Comparison of ENCODE assay signal across 31 cellular contexts in genomic region chr16:3485821-3486505, GRCh38. TPM values are rescaled to one million over a fixed set of nuclear protein-coding genes. Genes with fewer than 3 reads are reported as not detected.
DNase-seq lines count a peak whose midpoint lies in the region; ATAC-seq and TF ChIP-seq lines count a peak whose summit lies in the region.
"Had no signal": no experiment of that assay in that cellular context is flagged by ENCODE, and none has a peak within 500 bp of the region (broad histone marks: within the 10 kb centered on the region; RNA-seq: fewer than 3 reads in every experiment).

No MANE protein-coding gene starts in this region.

- no peak overlapping the region for H3K4me2 ChIP-seq in GM23338
- H3K4me2 ChIP-seq: PC-9 had no signal

- H3K9me2 ChIP-seq in GM23338 (ENCODE audit: insufficient read depth): no peaks in the 10 kb centered on the region

- peaks cover 12% of the 10 kb centered on the region for H3K27me3 Mint-ChIP-seq in GM23338 (ENCODE audit: insufficient read depth, low read depth, poor library complexity)
- H3K27me3 Mint-ChIP-seq in naive thymus-derived CD4-positive, alpha-beta T cell: no peaks in the 10 kb centered on the region
- H3K27me3 Mint-ChIP-seq: CD4-positive, alpha-beta T cell; T-cell had no signal

- POLR2A ChIA-PET in naive thymus-derived CD4-positive, alpha-beta T cell (lab: Charles Lee): no interaction called here

- H3K27ac ChIP-seq in GM23338 (ENCODE audit: low read depth) (no peak overlapping the region), caudate nucleus (ENCODE audit: low read depth, low read length) (peak overlapping the region; percentile 54), ascending aorta (no peak overlapping the region)
- H3K27ac ChIP-seq in naive thymus-derived CD4-positive, alpha-beta T cell (ENCODE audit: low read depth, low read length): no peak overlapping the region
- H3K27ac ChIP-seq: brain microvascular endothelial cell, coronary artery, gastroesophageal sphincter, lower lobe of right lung, PC-9, upper lobe of right lung had no signal

- intact Hi-C loops in naive thymus-derived CD4-positive, alpha-beta T cell (cut with micrococcal nuclease): no loop called here
- intact Hi-C loops in ascending aorta (cut with DNase I): no loop called here

- H3K27me3 ChIP-seq in GM23338 (ENCODE audit: insufficient read depth): no peaks in the 10 kb centered on the region
- no peaks in the 10 kb centered on the region for H3K27me3 ChIP-seq in naive thymus-derived CD4-positive, alpha-beta T cell (ENCODE audit: control insufficient read depth in 2 of 2, insufficient read depth in 2 of 2, low read length in 2 of 2)
- no peaks in the 10 kb centered on the region for H3K27me3 ChIP-seq in ascending aorta
- H3K27me3 ChIP-seq: brain microvascular endothelial cell, gastroesophageal sphincter, MG63, upper lobe of right lung had no signal

- no peaks in the 10 kb centered on the region for H3K79me2 ChIP-seq in GM23338 (replicated peaks; ENCODE audit: insufficient read depth)

- ATAC-seq in GM23338 (peak; percentile 32), GM19397 (IDR thresholded peaks at IDR 0.05; ENCODE audit: unreplicated experiment) (no peak)
- peak; percentile 30 for ATAC-seq in naive thymus-derived CD4-positive, alpha-beta T cell
- ATAC-seq: activated T-cell treated with anti-CD3 and anti-CD28 coated beads, Interleukin-2, amount 50 U/mL, for 4 hours; gastroesophageal sphincter; lower lobe of right lung; upper lobe of right lung had no signal

- CTCF ChIA-PET in naive thymus-derived CD4-positive, alpha-beta T cell (lab: Charles Lee): interaction anchor here (0.6 kb wide), 1 partner anchor 85 kb away, joined by 3 read pairs; no protein-coding TSS in a partner anchor

- peak; percentile 28 to 47 for TF ChIP-seq CTCF in GM23338 (conservative IDR thresholded peaks at IDR 0.05; ENCODE audit: low read depth in 2 of 2)
- TF ChIP-seq CTCF in ascending aorta (IDR thresholded peaks at IDR 0.05): no peak

- H3K27ac Mint-ChIP-seq in GM23338: no peak overlapping the region
- no peak overlapping the region for H3K27ac Mint-ChIP-seq in naive thymus-derived CD4-positive, alpha-beta T cell
- H3K27ac Mint-ChIP-seq: CD4-positive, alpha-beta T cell; T-cell had no signal

- no peaks in the 10 kb centered on the region for H3F3A ChIP-seq in GM23338 (replicated peaks; ENCODE audit: low read depth)

- no peak overlapping the region for H3K4me3 ChIP-seq in GM23338
- no peak overlapping the region for H3K4me3 ChIP-seq in naive thymus-derived CD4-positive, alpha-beta T cell (ENCODE audit: low read length)
- no peak overlapping the region for H3K4me3 ChIP-seq in ascending aorta
- H3K4me3 ChIP-seq: coronary artery, gastroesophageal sphincter, lower lobe of right lung, MG63, PC-9, upper lobe of right lung had no signal

- no peak overlapping the region for H2AFZ ChIP-seq in GM23338
- H2AFZ ChIP-seq: PC-9 had no signal

- H3K36me3 Mint-ChIP-seq in GM23338 (ENCODE audit: low read depth): peaks cover 32% of the 10 kb centered on the region
- peaks cover 5 to 29% (median 20%) of the 10 kb centered on the region in 5 donors for H3K36me3 Mint-ChIP-seq in naive thymus-derived CD4-positive, alpha-beta T cell

- peaks cover 7% of the 10 kb centered on the region for H3K4me1 ChIP-seq in GM23338 (ENCODE audit: insufficient read depth)
- H3K4me1 ChIP-seq in naive thymus-derived CD4-positive, alpha-beta T cell (ENCODE audit: control insufficient read depth in 2 of 2, insufficient read depth in 2 of 2, low read length in 2 of 2): no peaks in the 10 kb centered on the region
- no peaks in the 10 kb centered on the region for H3K4me1 ChIP-seq in ascending aorta
- H3K4me1 ChIP-seq: lower lobe of right lung, upper lobe of right lung had no signal

- no peak overlapping the region for H3K4me3 Mint-ChIP-seq in GM23338
- H3K4me3 Mint-ChIP-seq in naive thymus-derived CD4-positive, alpha-beta T cell: no peak overlapping the region
- H3K4me3 Mint-ChIP-seq: activated T-cell treated with anti-CD3 and anti-CD28 coated beads, Interleukin-2, amount 50 U/mL, for 4 hours; CD4-positive, alpha-beta T cell; T-cell had no signal

- no peaks in the 10 kb centered on the region for H3K9me3 Mint-ChIP-seq in GM23338
- no peaks in the 10 kb centered on the region for H3K9me3 Mint-ChIP-seq in naive thymus-derived CD4-positive, alpha-beta T cell
- H3K9me3 Mint-ChIP-seq: activated T-cell treated with anti-CD3 and anti-CD28 coated beads, Interleukin-2, amount 50 U/mL, for 4 hours; CD4-positive, alpha-beta T cell; T-cell had no signal

- peaks cover 9% of the 10 kb centered on the region; the same call in 1 of the 2 replicates for H3K36me3 ChIP-seq in GM23338 (ENCODE audit: insufficient read depth)
- peaks cover 4 to 65% (median 30%) of the 10 kb centered on the region in 3 experiments for H3K36me3 ChIP-seq in naive thymus-derived CD4-positive, alpha-beta T cell (ENCODE audit: control insufficient read depth in 2 of 3, insufficient read depth in 3 of 3, low read length in 3 of 3)
- H3K36me3 ChIP-seq in ascending aorta: peaks cover 64 to 67% of the 10 kb centered on the region in 2 donors

- DNase-seq in DMS53 (lab: John Stamatoyannopoulos, UW): peak; percentile 13
- DNase-seq in DMS53 treated with DMSO at 0.1 percent for 48 hours (lab: John Stamatoyannopoulos, UW; ENCODE audit: unreplicated experiment): no peak
- peak; percentile 51 for DNase-seq in GM23338 (ENCODE audit: low spot score)
- peak in 1 of 61 donors; percentile 17 for DNase-seq in caudate nucleus (lab: John Stamatoyannopoulos, UW)
- DNase-seq in naive thymus-derived CD4-positive, alpha-beta T cell: no peak
- DNase-seq in dedifferentiated amniotic fluid mesenchymal stem cell (ENCODE audit: extremely low spot score): no peak
- no peak for DNase-seq in ascending aorta (ENCODE audit: low spot score in 2 of 2)
- DNase-seq: 8988T; activated naive CD4-positive, alpha-beta T cell; activated T-cell treated with anti-CD3 and anti-CD28 coated beads, Interleukin-2, amount 50 U/mL, for 4 hours; brain microvascular endothelial cell; CD4-positive, alpha-beta T cell; DMS153; HCEC 1CT; KBM-7; lower lobe of right lung; MG63; NCI-H1436; NCI-H510A treated with DMSO at 0.1 percent for 48 hours; NK-92 treated with Interleukin-12 subunit alpha and Interleukin-12 subunit beta, amount 100 ng/mL, for 24 hours; PC-9; small intestine; stimulated activated CD4-positive, alpha-beta T cell treated with anti-CD3 and anti-CD28 coated beads, Interleukin-2, amount 100 ng/mL, for 24 hours; upper lobe of right lung had no signal

- H3K9me3 ChIP-seq in naive thymus-derived CD4-positive, alpha-beta T cell (ENCODE audit: control insufficient read depth in 2 of 3, low read length in 3 of 3): no peaks in the 10 kb centered on the region
- no peaks in the 10 kb centered on the region for H3K9me3 ChIP-seq in ascending aorta
- H3K9me3 ChIP-seq: gastroesophageal sphincter, lower lobe of right lung, MG63, upper lobe of right lung had no signal

- peaks cover 9% of the 10 kb centered on the region; the same call in 2 of the 3 replicates for H3K4me1 Mint-ChIP-seq in GM23338
- peaks cover 0 to 5% (median 0%) of the 10 kb centered on the region in 7 donors for H3K4me1 Mint-ChIP-seq in naive thymus-derived CD4-positive, alpha-beta T cell

- H4K20me1 ChIP-seq in GM23338 (replicated peaks; ENCODE audit: insufficient read depth): 0 out of 2 replicates have a peak, but pooled peaks cover 1% of the 10 kb centered on the region

TF ChIP-seq in GM23338, 12 proteins besides CTCF, POLR2A, EP300 and RAD21 (continues in another document):
- TF ChIP-seq STAT1 (IDR thresholded peaks at IDR 0.05; ENCODE audit: unreplicated experiment): no peak

RNA-seq across cellular contexts. Expression of gene C16orf90, which starts 9.3 kb away (rescaled TPM):
- not detected in 2 replicates for total RNA-seq in GM23338 (2014; rRNA removed; shearing (Covaris generic))
- polyA plus RNA-seq in GM23338 (2016; fragmentation: Nextera tagmentation; extraction: Ambion mirVana): not detected in 2 replicates
- total RNA-seq in naive thymus-derived CD4-positive, alpha-beta T cell: not detected
- polyA plus RNA-seq in naive thymus-derived CD4-positive, alpha-beta T cell: not detected
- not detected for total RNA-seq in ascending aorta
- total RNA-seq: activated T-cell treated with anti-CD3 and anti-CD28 coated beads, Interleukin-2, amount 50 U/mL, for 4 hours; CD4-positive, alpha-beta T cell; gastroesophageal sphincter; lower lobe of right lung; PC-9; pulmonary artery endothelial cell; subcutaneous adipose tissue; T-cell; upper lobe of right lung had no signal
- polyA plus RNA-seq: adipose tissue, small intestine had no signal

RNA-seq across cellular contexts. Expression of gene CLUAP1, which starts 14.8 kb away (rescaled TPM):
- total RNA-seq in GM23338 (2014; rRNA removed; shearing (Covaris generic)): 3.8 and 7.8 TPM in 2 replicates
- polyA plus RNA-seq in GM23338 (2016; fragmentation: Nextera tagmentation; extraction: Ambion mirVana): 10.9 and 11.3 TPM in 2 replicates
- 10 to 100 TPM; 16.9 to 33.2 (median 28.0) TPM for total RNA-seq in naive thymus-derived CD4-positive, alpha-beta T cell
- 10 to 100 TPM; 31.5 to 44.2 TPM for polyA plus RNA-seq in naive thymus-derived CD4-positive, alpha-beta T cell
- 72.4 TPM for total RNA-seq in ascending aorta

RNA-seq across cellular contexts. Expression of gene NAA60, which starts 42.5 kb away (rescaled TPM):
- total RNA-seq in GM23338 (2014; rRNA removed; shearing (Covaris generic)): 32.4 and 42.6 TPM in 2 replicates
- 36.5 and 40.3 TPM in 2 replicates for polyA plus RNA-seq in GM23338 (2016; fragmentation: Nextera tagmentation; extraction: Ambion mirVana)
- total RNA-seq in naive thymus-derived CD4-positive, alpha-beta T cell: 10 to 100 TPM; 38.7 to 63.7 (median 55.3) TPM
- 10 to 100 TPM; 41.2 to 58.9 TPM for polyA plus RNA-seq in naive thymus-derived CD4-positive, alpha-beta T cell
- 74.6 TPM for total RNA-seq in ascending aorta

RNA-seq across cellular contexts. Expression of gene ZNF597, which starts 42.7 kb away (rescaled TPM):
- 2.4 and 3.8 TPM in 2 replicates for total RNA-seq in GM23338 (2014; rRNA removed; shearing (Covaris generic))
- polyA plus RNA-seq in GM23338 (2016; fragmentation: Nextera tagmentation; extraction: Ambion mirVana): 0.87 and 1.2 TPM in 2 replicates
- 1 to 10 TPM; 2.2 to 5.9 (median 3.8) TPM for total RNA-seq in naive thymus-derived CD4-positive, alpha-beta T cell
- polyA plus RNA-seq in naive thymus-derived CD4-positive, alpha-beta T cell: 1 to 10 TPM; 1.7 to 2.1 TPM
- total RNA-seq in ascending aorta: 0.21 TPM

Comparison
In these comparisons a context has a peak if more than half of its experiments do, and no peak if none do; other contexts are left out.
1. DNase-seq: peak in DMS53 (single experiment) and GM23338 (single experiment); none in DMS53 treated with DMSO at 0.1 percent for 48 hours (single experiment), naive thymus-derived CD4-positive, alpha-beta T cell (0 of 9), dedifferentiated amniotic fluid mesenchymal stem cell (single experiment) and ascending aorta (0 of 2).
2. CTCF ChIP-seq: peak in GM23338 (2 of 2); none in ascending aorta (0 of 3).